3 cellular contexts compared by ENCODE assay signal in the genomic region with DNA sequence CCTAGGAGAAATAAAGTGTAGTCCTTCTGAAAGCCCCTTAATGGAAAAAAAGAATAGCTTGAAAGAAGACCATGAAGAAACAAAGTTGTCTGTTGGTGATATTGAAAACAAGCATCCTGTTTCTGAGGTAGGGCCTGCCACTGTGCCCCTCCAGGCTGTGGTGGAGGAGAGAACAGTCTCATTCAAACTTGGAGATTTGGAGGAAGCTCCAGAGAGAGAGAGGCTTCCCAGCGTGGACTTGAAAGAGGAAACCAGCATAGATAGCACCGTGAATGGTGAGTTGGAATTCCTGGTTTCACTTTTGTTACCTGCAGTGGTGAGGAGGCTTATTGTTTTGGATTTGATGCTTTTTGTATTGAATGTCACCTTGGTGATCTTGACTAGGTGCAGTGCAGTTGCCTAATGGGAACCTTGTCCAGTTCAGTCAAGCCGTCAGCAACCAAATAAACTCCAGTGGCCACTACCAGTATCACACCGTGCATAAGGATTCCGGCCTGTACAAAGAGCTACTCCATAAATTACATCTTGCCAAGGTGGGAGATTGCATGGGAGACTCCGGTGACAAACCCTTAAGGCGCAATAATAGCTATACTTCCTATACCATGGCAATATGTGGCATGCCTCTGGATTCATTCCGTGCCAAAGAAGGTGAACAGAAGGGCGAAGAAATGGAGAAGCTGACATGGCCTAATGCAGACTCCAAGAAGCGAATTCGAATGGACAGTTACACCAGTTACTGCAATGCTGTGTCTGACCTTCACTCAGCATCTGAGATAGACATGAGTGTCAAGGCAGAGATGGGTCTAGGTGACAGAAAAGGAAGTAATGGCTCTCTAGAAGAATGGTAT.
TF ChIP-seq lines count a peak whose summit lies in the region.

No MANE protein-coding gene starts in this region.

TF ChIP-seq in SK-N-SH treated with all-trans-retinoic acid at 6 μM for 48 hours, 23 proteins besides CTCF, POLR2A, EP300 and RAD21:
- TF ChIP-seq PPARA (CRISPR knock-in tag; IDR thresholded peaks at IDR 0.05; ENCODE audit: borderline replicate concordance) (no peak), BACH2 (CRISPR knock-in tag; IDR thresholded peaks at IDR 0.05; ENCODE audit: borderline replicate concordance) (no peak), ARNTL (CRISPR knock-in tag; IDR thresholded peaks at IDR 0.05; ENCODE audit: borderline replicate concordance, low read depth) (no peak), SNAI2 (CRISPR knock-in tag; IDR thresholded peaks at IDR 0.05) (no peak), CSDC2 (CRISPR knock-in tag; IDR thresholded peaks at IDR 0.05) (no peak), ZFP3 (CRISPR knock-in tag; IDR thresholded peaks at IDR 0.05) (no peak), GLIS3 (CRISPR knock-in tag; IDR thresholded peaks at IDR 0.05) (no peak), ISL1 (CRISPR knock-in tag; IDR thresholded peaks at IDR 0.05) (no peak)
- TF ChIP-seq, protein P1, sequence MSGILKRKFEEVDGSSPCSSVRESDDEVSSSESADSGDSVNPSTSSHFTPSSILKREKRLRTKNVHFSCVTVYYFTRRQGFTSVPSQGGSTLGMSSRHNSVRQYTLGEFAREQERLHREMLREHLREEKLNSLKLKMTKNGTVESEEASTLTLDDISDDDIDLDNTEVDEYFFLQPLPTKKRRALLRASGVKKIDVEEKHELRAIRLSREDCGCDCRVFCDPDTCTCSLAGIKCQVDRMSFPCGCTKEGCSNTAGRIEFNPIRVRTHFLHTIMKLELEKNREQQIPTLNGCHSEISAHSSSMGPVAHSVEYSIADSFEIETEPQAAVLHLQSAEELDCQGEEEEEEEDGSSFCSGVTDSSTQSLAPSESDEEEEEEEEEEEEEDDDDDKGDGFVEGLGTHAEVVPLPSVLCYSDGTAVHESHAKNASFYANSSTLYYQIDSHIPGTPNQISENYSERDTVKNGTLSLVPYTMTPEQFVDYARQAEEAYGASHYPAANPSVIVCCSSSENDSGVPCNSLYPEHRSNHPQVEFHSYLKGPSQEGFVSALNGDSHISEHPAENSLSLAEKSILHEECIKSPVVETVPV (CRISPR knock-in tag; IDR thresholded peaks at IDR 0.05) = no peak
- TF ChIP-seq, protein P2, sequence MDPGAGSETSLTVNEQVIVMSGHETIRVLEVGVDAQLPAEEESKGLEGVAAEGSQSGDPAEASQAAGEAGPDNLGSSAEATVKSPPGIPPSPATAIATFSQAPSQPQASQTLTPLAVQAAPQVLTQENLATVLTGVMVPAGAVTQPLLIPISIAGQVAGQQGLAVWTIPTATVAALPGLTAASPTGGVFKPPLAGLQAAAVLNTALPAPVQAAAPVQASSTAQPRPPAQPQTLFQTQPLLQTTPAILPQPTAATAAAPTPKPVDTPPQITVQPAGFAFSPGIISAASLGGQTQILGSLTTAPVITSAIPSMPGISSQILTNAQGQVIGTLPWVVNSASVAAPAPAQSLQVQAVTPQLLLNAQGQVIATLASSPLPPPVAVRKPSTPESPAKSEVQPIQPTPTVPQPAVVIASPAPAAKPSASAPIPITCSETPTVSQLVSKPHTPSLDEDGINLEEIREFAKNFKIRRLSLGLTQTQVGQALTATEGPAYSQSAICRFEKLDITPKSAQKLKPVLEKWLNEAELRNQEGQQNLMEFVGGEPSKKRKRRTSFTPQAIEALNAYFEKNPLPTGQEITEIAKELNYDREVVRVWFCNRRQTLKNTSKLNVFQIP (CRISPR knock-in tag; IDR thresholded peaks at IDR 0.05; ENCODE audit: borderline replicate concordance, low read depth) = no peak
- TF ChIP-seq, protein P3, sequence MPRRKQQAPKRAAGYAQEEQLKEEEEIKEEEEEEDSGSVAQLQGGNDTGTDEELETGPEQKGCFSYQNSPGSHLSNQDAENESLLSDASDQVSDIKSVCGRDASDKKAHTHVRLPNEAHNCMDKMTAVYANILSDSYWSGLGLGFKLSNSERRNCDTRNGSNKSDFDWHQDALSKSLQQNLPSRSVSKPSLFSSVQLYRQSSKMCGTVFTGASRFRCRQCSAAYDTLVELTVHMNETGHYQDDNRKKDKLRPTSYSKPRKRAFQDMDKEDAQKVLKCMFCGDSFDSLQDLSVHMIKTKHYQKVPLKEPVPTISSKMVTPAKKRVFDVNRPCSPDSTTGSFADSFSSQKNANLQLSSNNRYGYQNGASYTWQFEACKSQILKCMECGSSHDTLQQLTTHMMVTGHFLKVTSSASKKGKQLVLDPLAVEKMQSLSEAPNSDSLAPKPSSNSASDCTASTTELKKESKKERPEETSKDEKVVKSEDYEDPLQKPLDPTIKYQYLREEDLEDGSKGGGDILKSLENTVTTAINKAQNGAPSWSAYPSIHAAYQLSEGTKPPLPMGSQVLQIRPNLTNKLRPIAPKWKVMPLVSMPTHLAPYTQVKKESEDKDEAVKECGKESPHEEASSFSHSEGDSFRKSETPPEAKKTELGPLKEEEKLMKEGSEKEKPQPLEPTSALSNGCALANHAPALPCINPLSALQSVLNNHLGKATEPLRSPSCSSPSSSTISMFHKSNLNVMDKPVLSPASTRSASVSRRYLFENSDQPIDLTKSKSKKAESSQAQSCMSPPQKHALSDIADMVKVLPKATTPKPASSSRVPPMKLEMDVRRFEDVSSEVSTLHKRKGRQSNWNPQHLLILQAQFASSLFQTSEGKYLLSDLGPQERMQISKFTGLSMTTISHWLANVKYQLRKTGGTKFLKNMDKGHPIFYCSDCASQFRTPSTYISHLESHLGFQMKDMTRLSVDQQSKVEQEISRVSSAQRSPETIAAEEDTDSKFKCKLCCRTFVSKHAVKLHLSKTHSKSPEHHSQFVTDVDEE (CRISPR knock-in tag; IDR thresholded peaks at IDR 0.05) = no peak

TF ChIP-seq in SK-N-SH, 30 proteins besides CTCF, POLR2A, EP300 and RAD21:
- TF ChIP-seq GABPA (IDR thresholded peaks at IDR 0.05; ENCODE audit: low read depth) = no peak
- TF ChIP-seq RXRA (IDR thresholded peaks at IDR 0.05; ENCODE audit: borderline replicate concordance, low read depth) = no peak
- no peak for TF ChIP-seq ELF1 (IDR thresholded peaks at IDR 0.05)
- TF ChIP-seq TAF1 (IDR thresholded peaks at IDR 0.05; ENCODE audit: borderline replicate concordance, low read depth, low read length) = no peak
- no peak for TF ChIP-seq FOXJ3 (CRISPR knock-in tag; IDR thresholded peaks at IDR 0.05)
- no peak for TF ChIP-seq GATA2 (CRISPR knock-in tag; IDR thresholded peaks at IDR 0.05)
- TF ChIP-seq NFIC (IDR thresholded peaks at IDR 0.05; ENCODE audit: borderline replicate concordance) = no peak
- TF ChIP-seq SIN3A (IDR thresholded peaks at IDR 0.05; ENCODE audit: borderline replicate concordance, low read depth, low read length) = no peak
- no peak for TF ChIP-seq TEAD4 (IDR thresholded peaks at IDR 0.05; ENCODE audit: borderline replicate concordance, insufficient read depth)
- TF ChIP-seq NRF1 (IDR thresholded peaks at IDR 0.05; ENCODE audit: low read depth, low read length) = no peak
- no peak for TF ChIP-seq JUND (IDR thresholded peaks at IDR 0.05)

TF ChIP-seq in IMR-90, 13 proteins besides CTCF, POLR2A, EP300 and RAD21:
- TF ChIP-seq, protein P4, sequence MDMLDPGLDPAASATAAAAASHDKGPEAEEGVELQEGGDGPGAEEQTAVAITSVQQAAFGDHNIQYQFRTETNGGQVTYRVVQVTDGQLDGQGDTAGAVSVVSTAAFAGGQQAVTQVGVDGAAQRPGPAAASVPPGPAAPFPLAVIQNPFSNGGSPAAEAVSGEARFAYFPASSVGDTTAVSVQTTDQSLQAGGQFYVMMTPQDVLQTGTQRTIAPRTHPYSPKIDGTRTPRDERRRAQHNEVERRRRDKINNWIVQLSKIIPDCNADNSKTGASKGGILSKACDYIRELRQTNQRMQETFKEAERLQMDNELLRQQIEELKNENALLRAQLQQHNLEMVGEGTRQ (IDR thresholded peaks at IDR 0.05; ENCODE audit: low read depth, low read length) = no peak
- TF ChIP-seq RFX5 (IDR thresholded peaks at IDR 0.05; ENCODE audit: low read depth, low read length) = no peak
- TF ChIP-seq SMC3 (IDR thresholded peaks at IDR 0.05; ENCODE audit: low read depth, low read length) = no peak
- TF ChIP-seq NFE2L2 (IDR thresholded peaks at IDR 0.05; ENCODE audit: low read depth, low read length) = no peak
- no peak for TF ChIP-seq RCOR1 (IDR thresholded peaks at IDR 0.05; ENCODE audit: insufficient replicate concordance, low read length)
- TF ChIP-seq, protein P5, sequence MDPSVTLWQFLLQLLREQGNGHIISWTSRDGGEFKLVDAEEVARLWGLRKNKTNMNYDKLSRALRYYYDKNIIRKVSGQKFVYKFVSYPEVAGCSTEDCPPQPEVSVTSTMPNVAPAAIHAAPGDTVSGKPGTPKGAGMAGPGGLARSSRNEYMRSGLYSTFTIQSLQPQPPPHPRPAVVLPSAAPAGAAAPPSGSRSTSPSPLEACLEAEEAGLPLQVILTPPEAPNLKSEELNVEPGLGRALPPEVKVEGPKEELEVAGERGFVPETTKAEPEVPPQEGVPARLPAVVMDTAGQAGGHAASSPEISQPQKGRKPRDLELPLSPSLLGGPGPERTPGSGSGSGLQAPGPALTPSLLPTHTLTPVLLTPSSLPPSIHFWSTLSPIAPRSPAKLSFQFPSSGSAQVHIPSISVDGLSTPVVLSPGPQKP (IDR thresholded peaks at IDR 0.05; ENCODE audit: borderline replicate concordance, low read depth, low read length) = no peak
- no peak for TF ChIP-seq CEBPB (IDR thresholded peaks at IDR 0.05; ENCODE audit: low read depth, low read length)
- no peak for TF ChIP-seq FOS (IDR thresholded peaks at IDR 0.05; ENCODE audit: low read depth, low read length)
- TF ChIP-seq BHLHE40 (IDR thresholded peaks at IDR 0.05; ENCODE audit: low read depth, low read length) = no peak
- TF ChIP-seq MAFK (IDR thresholded peaks at IDR 0.05; ENCODE audit: low read depth, low read length) = no peak
- no peak for TF ChIP-seq CHD1 (IDR thresholded peaks at IDR 0.05; ENCODE audit: low read depth, low read length)
- no peak for TF ChIP-seq MAZ (IDR thresholded peaks at IDR 0.05; ENCODE audit: borderline replicate concordance, low read depth, low read length)
TF ChIP-seq in IMR-90: peak in this region for 0.
